In the genomic region with DNA sequence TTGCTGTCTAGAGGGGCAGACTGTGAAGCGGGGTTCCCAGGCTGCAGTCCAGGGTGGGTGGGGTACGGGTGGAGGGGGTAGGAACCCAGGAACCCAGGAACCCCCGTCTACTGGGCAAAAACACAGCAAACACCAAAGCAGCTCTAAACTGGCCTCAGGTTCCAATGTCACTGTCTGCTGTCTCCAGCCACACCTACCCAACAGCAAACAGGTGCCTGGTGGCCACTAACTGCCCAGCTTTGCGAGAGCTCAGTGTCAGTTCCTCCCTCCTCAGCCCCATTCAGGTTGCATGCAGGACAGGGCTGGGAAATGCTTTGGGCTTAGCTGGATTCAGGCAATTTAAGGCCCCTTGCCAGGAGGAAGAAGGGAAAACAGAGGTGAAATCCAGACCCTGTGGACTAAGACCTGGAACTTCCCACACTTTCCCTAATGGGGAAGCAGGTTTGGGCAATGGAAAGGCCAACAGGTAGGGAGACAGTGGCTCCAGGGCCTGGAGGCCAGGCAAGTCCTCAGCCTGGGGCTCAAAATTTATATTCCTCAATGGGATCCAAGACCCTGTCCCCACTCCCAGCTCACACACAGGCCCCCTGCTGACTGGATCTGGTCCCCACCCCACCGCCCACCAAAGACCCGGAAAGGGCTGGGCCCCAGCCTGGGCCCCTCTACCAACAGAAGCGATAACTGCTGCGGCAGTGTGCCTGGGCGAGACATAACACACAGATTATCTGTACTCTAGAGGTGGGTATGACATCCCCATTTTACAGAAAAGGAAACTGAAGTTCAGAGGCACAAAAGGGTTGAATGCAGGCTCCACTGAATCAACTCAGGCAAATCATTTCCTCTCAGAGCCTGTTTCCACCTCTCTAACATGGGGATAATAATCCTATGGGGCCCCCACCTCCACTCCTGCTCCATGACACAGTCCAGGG, we compare ENCODE assay signal across 9 cellular contexts. TPM values are rescaled to one million over a fixed set of nuclear protein-coding genes. Genes with fewer than 3 reads are reported as not detected.
DNase-seq lines count a peak whose midpoint lies in the region; ATAC-seq and TF ChIP-seq lines count a peak whose summit lies in the region.
"Had no signal": no experiment of that assay in that cellular context is flagged by ENCODE, and none has a peak within 500 bp of the region (broad histone marks: within the 10 kb centered on the region; RNA-seq: fewer than 3 reads in every experiment).

No MANE protein-coding gene starts in this region.

- TF ChIP-seq RAD21 in neural cell (conservative IDR thresholded peaks at IDR 0.05), result no peak

- H3K4me1 Mint-ChIP-seq in CD4-positive, CD25-positive, alpha-beta regulatory T cell, result peaks cover 7 to 56% (median 35%) of the 10 kb centered on the region in 4 donors
- peaks cover 67% of the 10 kb centered on the region for H3K4me1 Mint-ChIP-seq in central memory CD8-positive, alpha-beta T cell

- peak overlapping the region; percentile 91 for H3K27ac ChIP-seq in CD4-positive, CD25-positive, alpha-beta regulatory T cell (ENCODE audit: insufficient read depth, low read length, poor library complexity, severe bottlenecking)
- no peak overlapping the region for H3K27ac ChIP-seq in Karpas-422 (ENCODE audit: low read length)
- no peak overlapping the region for H3K27ac ChIP-seq in neural cell (ENCODE audit: low read length)
- H3K27ac ChIP-seq: HL-60 had no signal

- peaks cover 61% of the 10 kb centered on the region for H4K20me1 ChIP-seq in Karpas-422 (ENCODE audit: insufficient read depth, low read depth, low read length)
- H4K20me1 ChIP-seq in neural cell (ENCODE audit: insufficient read depth), result peaks cover 18% of the 10 kb centered on the region

- peak overlapping the region; percentile 88 to 97 (median 95) for H3K4me3 Mint-ChIP-seq in CD4-positive, CD25-positive, alpha-beta regulatory T cell
- H3K4me3 Mint-ChIP-seq in central memory CD8-positive, alpha-beta T cell, result peak overlapping the region; percentile 94

- no peak overlapping the region for H2AFZ ChIP-seq in Karpas-422 (ENCODE audit: low read length)
- H2AFZ ChIP-seq in neural cell (ENCODE audit: low read depth, low read length), result no peak overlapping the region

- H3K27ac Mint-ChIP-seq in CD4-positive, CD25-positive, alpha-beta regulatory T cell, result peak overlapping the region; percentile 95 to 99 (median 98)
- H3K27ac Mint-ChIP-seq in central memory CD8-positive, alpha-beta T cell (ENCODE audit: low read depth), result peak overlapping the region; percentile 94

- no peak for TF ChIP-seq CTCF in neural cell (IDR thresholded peaks at IDR 0.05; ENCODE audit: poor library complexity, severe bottlenecking)

- no peaks in the 10 kb centered on the region for H3K79me2 ChIP-seq in Karpas-422 (ENCODE audit: low read length)
- H3K79me2 ChIP-seq in neural cell (replicated peaks; ENCODE audit: insufficient read depth, low read length), result peaks cover 69% of the 10 kb centered on the region

- H3K36me3 Mint-ChIP-seq in CD4-positive, CD25-positive, alpha-beta regulatory T cell, result peaks cover 35% of the 10 kb centered on the region
- peaks cover 37% of the 10 kb centered on the region for H3K36me3 Mint-ChIP-seq in central memory CD8-positive, alpha-beta T cell (ENCODE audit: insufficient read depth)

- no peaks in the 10 kb centered on the region for H3F3A ChIP-seq in neural cell (ENCODE audit: insufficient read depth, low read length, poor library complexity, severe bottlenecking)

- H3K9me2 ChIP-seq in Karpas-422 (replicated peaks; ENCODE audit: insufficient read depth, low read length) (no peaks in the 10 kb centered on the region), neural cell (ENCODE audit: insufficient read depth, low read length) (no peaks in the 10 kb centered on the region)

- H3K9me3 ChIP-seq in CD4-positive, CD25-positive, alpha-beta regulatory T cell (ENCODE audit: control insufficient read depth in 2 of 2, low read length in 2 of 2), result no peaks in the 10 kb centered on the region
- H3K9me3 ChIP-seq in Karpas-422 (ENCODE audit: low read length) (no peaks in the 10 kb centered on the region), neural cell (ENCODE audit: low read length) (no peaks in the 10 kb centered on the region)

- peaks cover 5% of the 10 kb centered on the region for H3K27me3 Mint-ChIP-seq in CD4-positive, CD25-positive, alpha-beta regulatory T cell
- no peaks in the 10 kb centered on the region for H3K27me3 Mint-ChIP-seq in central memory CD8-positive, alpha-beta T cell

- peaks cover 72% of the 10 kb centered on the region for H3K4me1 ChIP-seq in CD4-positive, CD25-positive, alpha-beta regulatory T cell (ENCODE audit: control insufficient read depth, insufficient read depth, low read length, poor library complexity, severe bottlenecking)
- H3K4me1 ChIP-seq in Karpas-422 (ENCODE audit: low read length), result peaks cover 57% of the 10 kb centered on the region

- H3K4me3 ChIP-seq in CD4-positive, CD25-positive, alpha-beta regulatory T cell (ENCODE audit: low read depth, low read length), result peak overlapping the region; percentile 97
- H3K4me3 ChIP-seq in Karpas-422 (ENCODE audit: low read length), result peak overlapping the region; percentile 4; the same call in 1 of the 2 replicates
- H3K4me3 ChIP-seq in neural cell (ENCODE audit: low read length), result peak overlapping the region; percentile 93

- H3K4me2 ChIP-seq in Karpas-422 (ENCODE audit: low read depth, low read length, poor library complexity, severe bottlenecking), result peak overlapping the region; percentile 88
- peak overlapping the region; percentile 92 for H3K4me2 ChIP-seq in neural cell (ENCODE audit: low read length)

- peak in 1 of 3 donors; percentile 62 for DNase-seq in CD4-positive, CD25-positive, alpha-beta regulatory T cell
- DNase-seq in Karpas-422, result no peak
- no peak for DNase-seq in central memory CD8-positive, alpha-beta T cell (ENCODE audit: low spot score in 2 of 2)
- DNase-seq in AG08396 (ENCODE audit: low spot score), result no peak

- peaks cover 12% of the 10 kb centered on the region for H3K36me3 ChIP-seq in CD4-positive, CD25-positive, alpha-beta regulatory T cell (ENCODE audit: control insufficient read depth, insufficient read depth, low read length)
- H3K36me3 ChIP-seq in Karpas-422 (ENCODE audit: insufficient read depth, low read length) (no peaks in the 10 kb centered on the region), neural cell (ENCODE audit: insufficient read depth, low read length) (no peaks in the 10 kb centered on the region)

- no peak for ATAC-seq in CD4-positive, CD25-positive, alpha-beta regulatory T cell (ENCODE audit: low read depth in 2 of 2)
- no peak for ATAC-seq in central memory CD8-positive, alpha-beta T cell (replicated peaks; ENCODE audit: extremely low read depth, poor library complexity, severe bottlenecking)
- no peak for ATAC-seq in HG03342 (IDR thresholded peaks at IDR 0.05; ENCODE audit: unreplicated experiment)
- ATAC-seq in GM18520 (IDR thresholded peaks at IDR 0.05; ENCODE audit: unreplicated experiment), result no peak
- ATAC-seq in GM21390 (IDR thresholded peaks at IDR 0.05; ENCODE audit: unreplicated experiment), result no peak

- no peaks in the 10 kb centered on the region for H3K27me3 ChIP-seq in CD4-positive, CD25-positive, alpha-beta regulatory T cell (ENCODE audit: control insufficient read depth, insufficient read depth, low read length)
- H3K27me3 ChIP-seq in Karpas-422 (ENCODE audit: low read length) (no peaks in the 10 kb centered on the region), neural cell (ENCODE audit: insufficient read depth, low read depth, low read length) (no peaks in the 10 kb centered on the region)

- no peaks in the 10 kb centered on the region for H3K9me3 Mint-ChIP-seq in CD4-positive, CD25-positive, alpha-beta regulatory T cell
- no peaks in the 10 kb centered on the region for H3K9me3 Mint-ChIP-seq in central memory CD8-positive, alpha-beta T cell

- no peak overlapping the region for H3K9ac ChIP-seq in Karpas-422 (ENCODE audit: low read length)
- H3K9ac ChIP-seq in neural cell (ENCODE audit: low read length), result peak overlapping the region; percentile 36

- no peak for TF ChIP-seq EP300 in neural cell (conservative IDR thresholded peaks at IDR 0.05; ENCODE audit: poor library complexity, severe bottlenecking)

TF ChIP-seq in neural cell, 6 proteins besides CTCF, POLR2A, EP300 and RAD21 (continues in another document):
- TF ChIP-seq MXI1 (conservative IDR thresholded peaks at IDR 0.05; ENCODE audit: poor library complexity, severe bottlenecking) (no peak), TAF1 (IDR thresholded peaks at IDR 0.05; ENCODE audit: low read depth) (no peak), SMC3 (conservative IDR thresholded peaks at IDR 0.05; ENCODE audit: poor library complexity) (no peak), EZH2 (IDR thresholded peaks at IDR 0.05; ENCODE audit: borderline replicate concordance, insufficient read depth, low read length, poor library complexity, severe bottlenecking) (no peak), POLR2AphosphoS5 (IDR thresholded peaks at IDR 0.05) (no peak)

RNA-seq across cellular contexts. Expression of gene EEIG1, which starts 3.6 kb away (rescaled TPM):
- 402 TPM for total RNA-seq in CD4-positive, CD25-positive, alpha-beta regulatory T cell
- 100 to 1,000 TPM; 140 to 190 (median 177) TPM for polyA plus RNA-seq in CD4-positive, CD25-positive, alpha-beta regulatory T cell
- 6.9 and 10.1 TPM in 2 replicates for total RNA-seq in Karpas-422 (2014; rRNA removed; shearing (Covaris generic); ENCODE audit: low replicate concordance)
- polyA plus RNA-seq in neural cell, result 6.7 and 18.5 TPM in 2 replicates
- polyA minus RNA-seq in neural cell, result 10.7 and 11.2 TPM in 2 replicates

RNA-seq across cellular contexts. Expression of gene DPM2, which starts 39.6 kb away (rescaled TPM):
- total RNA-seq in CD4-positive, CD25-positive, alpha-beta regulatory T cell, result 35.7 TPM
- 10 to 100 TPM; 27.5 to 30.6 (median 29.7) TPM for polyA plus RNA-seq in CD4-positive, CD25-positive, alpha-beta regulatory T cell
- 21.5 and 34.4 TPM in 2 replicates for total RNA-seq in Karpas-422 (2014; rRNA removed; shearing (Covaris generic); ENCODE audit: low replicate concordance)
- polyA plus RNA-seq in neural cell, result 30.5 and 44.9 TPM in 2 replicates
- polyA minus RNA-seq in neural cell, result 15.3 and 20.8 TPM in 2 replicates

RNA-seq across cellular contexts. Expression of gene PIP5KL1, which starts 46.6 kb away (rescaled TPM):
- 3.3 TPM for total RNA-seq in CD4-positive, CD25-positive, alpha-beta regulatory T cell
- polyA plus RNA-seq in CD4-positive, CD25-positive, alpha-beta regulatory T cell, result 1 to 10 TPM in 1 of 4 donors, under 1 TPM in 2, not detected in 1; 0.22 to 1.1 (median 0.81) TPM
- total RNA-seq in Karpas-422 (2014; rRNA removed; shearing (Covaris generic); ENCODE audit: low replicate concordance), result 2.7 and 3.1 TPM in 2 replicates
- 3.4 and 5.2 TPM in 2 replicates for polyA plus RNA-seq in neural cell
- polyA minus RNA-seq in neural cell, result 2.5 and 6.6 TPM in 2 replicates

Comparison
In these comparisons a context has a peak if more than half of its experiments do, and no peak if none do; other contexts are left out.
1. H3K4me3 ChIP-seq: peak in every context shown above with its lines; median percentile 97 in CD4-positive, CD25-positive, alpha-beta regulatory T cell; 93 in neural cell; 4 in Karpas-422.
2. RNA of gene EEIG1, which starts 3.6 kb away (total RNA-seq): 402 TPM in CD4-positive, CD25-positive, alpha-beta regulatory T cell (single experiment); 6.9 to 10.1 TPM in Karpas-422; every median in the first group is over 10 times any median in the second.